In the genomic region with DNA sequence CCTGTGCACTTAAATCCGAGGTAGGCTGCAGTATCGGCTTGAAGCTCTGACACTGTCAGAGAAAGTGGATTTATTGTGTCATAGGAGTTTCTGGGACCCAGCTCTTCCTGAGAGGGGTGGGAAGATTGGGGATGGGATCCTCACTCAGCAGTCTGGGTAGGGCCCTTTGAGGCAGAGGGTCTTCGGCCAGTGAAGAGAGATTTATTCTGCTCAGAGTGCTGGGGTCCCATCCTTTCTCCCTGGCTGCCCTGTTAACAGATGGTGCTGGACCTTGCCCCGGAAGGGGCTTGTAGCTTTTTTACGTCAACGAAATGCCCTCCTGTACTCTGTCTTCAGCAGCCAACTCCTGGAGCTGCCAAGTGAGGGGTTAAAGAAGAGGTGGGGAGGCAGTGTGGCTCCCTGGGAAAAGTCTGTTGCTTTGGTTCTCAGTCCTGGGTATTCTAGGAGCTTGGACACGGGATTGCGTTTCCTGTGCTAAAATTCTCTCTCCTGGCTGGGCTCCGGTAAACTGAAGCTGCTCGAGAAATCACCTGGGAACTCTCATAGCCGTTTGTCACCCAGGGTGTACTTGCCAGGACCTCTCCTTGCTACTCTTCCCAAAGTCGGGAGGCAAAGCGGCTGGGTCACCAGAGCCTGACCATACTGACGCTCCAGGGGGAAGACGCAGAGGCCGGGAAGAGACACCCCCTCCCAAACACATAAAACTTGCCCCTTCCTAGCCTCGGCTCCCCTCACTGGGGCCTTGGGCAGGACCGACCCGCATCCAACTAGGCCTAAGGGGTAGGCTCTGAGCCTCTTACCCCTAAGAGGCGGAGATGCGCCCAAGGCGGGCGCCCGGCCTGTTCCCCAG, we compare ENCODE assay signal across 8 cellular contexts. TPM values are rescaled to one million over a fixed set of nuclear protein-coding genes. Genes with fewer than 3 reads are reported as not detected.
DNase-seq lines count a peak whose midpoint lies in the region; ATAC-seq and TF ChIP-seq lines count a peak whose summit lies in the region.

No MANE protein-coding gene starts in this region.

- H3K9ac ChIP-seq in BLaER1 (peak overlapping the region; percentile 96), parathyroid adenoma (peak overlapping the region; percentile 37)

- peak overlapping the region; percentile 97 for H3K4me3 Mint-ChIP-seq in GM23338
- H3K4me3 Mint-ChIP-seq in activated CD4-positive, alpha-beta memory T cell treated with anti-CD3 and anti-CD28 coated beads for 36 hours, result peak overlapping the region; percentile 95

- H3K27ac ChIP-seq in BLaER1 (peak overlapping the region; percentile 96), GM23338 (ENCODE audit: low read depth) (peak overlapping the region; percentile 92), gastroesophageal sphincter (peak overlapping the region; percentile 93 to 99 (median 98)), parathyroid adenoma (peak overlapping the region; percentile 98)

- peaks cover 7% of the 10 kb centered on the region; the same call in 1 of the 2 replicates for H3F3A ChIP-seq in GM23338 (replicated peaks; ENCODE audit: low read depth)

- DNase-seq in GM23338 (ENCODE audit: low spot score) (peak; percentile 29), DMS 273 treated with DMSO at 0.1 percent for 48 hours (lab: John Stamatoyannopoulos, UW) (no peak)
- DNase-seq in activated CD4-positive, alpha-beta memory T cell treated with anti-CD3 and anti-CD28 coated beads for 36 hours, result no peak
- DNase-seq in stimulated activated CD4-positive, alpha-beta T cell treated with anti-CD3 and anti-CD28 coated beads, Interleukin-1b, Interleukin-23, amount 100 ng/mL, for 48 hours, result no peak

- WGBS in gastroesophageal sphincter (ENCODE audit: low coverage in 1 of 2), 2 donors, result 5 to 20% methylated on average over 2 to 7 of the region's 24 CpGs

- intact Hi-C loops in activated CD4-positive, alpha-beta memory T cell treated with anti-CD3 and anti-CD28 coated beads for 36 hours (cut with micrococcal nuclease), result no loop called here

- H4K20me1 ChIP-seq in BLaER1 (no peaks in the 10 kb centered on the region), GM23338 (replicated peaks; ENCODE audit: insufficient read depth) (0 out of 2 replicates have a peak, but pooled peaks cover 4% of the 10 kb centered on the region)

- H3K79me2 ChIP-seq in GM23338 (replicated peaks; ENCODE audit: insufficient read depth) (peaks cover 7% of the 10 kb centered on the region; the same call in 1 of the 2 replicates), parathyroid adenoma (peaks cover 8% of the 10 kb centered on the region)

- peaks cover 23% of the 10 kb centered on the region for H3K4me1 Mint-ChIP-seq in GM23338
- peaks cover 31% of the 10 kb centered on the region for H3K4me1 Mint-ChIP-seq in activated CD4-positive, alpha-beta memory T cell treated with anti-CD3 and anti-CD28 coated beads for 36 hours (ENCODE audit: low read depth)

- TF ChIP-seq EP300 in gastroesophageal sphincter (IDR thresholded peaks at IDR 0.05), result no peak

- CTCF ChIA-PET in activated CD4-positive, alpha-beta memory T cell treated with anti-CD3 and anti-CD28 coated beads for 36 hours (lab: Charles Lee), result interaction anchor here (1.1 to 3.1 kb wide), 2 partner anchors 12 to 132 kb away, joined by 3 to 31 read pairs; a partner anchor contains a TSS

- H3K9me3 ChIP-seq in BLaER1, result no peaks in the 10 kb centered on the region
- H3K9me3 ChIP-seq in gastroesophageal sphincter, result no peaks in the 10 kb centered on the region
- H3K9me3 ChIP-seq in parathyroid adenoma (ENCODE audit: control insufficient read depth, low read length), result no peaks in the 10 kb centered on the region

- POLR2A ChIA-PET in activated CD4-positive, alpha-beta memory T cell treated with anti-CD3 and anti-CD28 coated beads for 36 hours (lab: Charles Lee), result interaction anchor here (0.7 to 3.1 kb wide), 6 partner anchors 8 to 190 kb away, joined by 3 to 52 read pairs (median 6); a partner anchor contains a TSS

- H3K27me3 ChIP-seq in BLaER1 (peaks cover 14% of the 10 kb centered on the region; the same call in 1 of the 2 replicates), GM23338 (ENCODE audit: insufficient read depth) (peaks cover 3% of the 10 kb centered on the region; the same call in 1 of the 2 replicates), gastroesophageal sphincter (no peaks in the 10 kb centered on the region), parathyroid adenoma (ENCODE audit: control insufficient read depth, insufficient read depth, low read length) (no peaks in the 10 kb centered on the region)

- H3K36me3 ChIP-seq in BLaER1, result peaks cover 24% of the 10 kb centered on the region
- no peaks in the 10 kb centered on the region for H3K36me3 ChIP-seq in GM23338 (ENCODE audit: insufficient read depth)
- peaks cover 0 to 49% of the 10 kb centered on the region in 2 donors for H3K36me3 ChIP-seq in gastroesophageal sphincter
- H3K36me3 ChIP-seq in parathyroid adenoma (ENCODE audit: control insufficient read depth, insufficient read depth, low read length), result no peaks in the 10 kb centered on the region

- peaks cover 9% of the 10 kb centered on the region for H3K27me3 Mint-ChIP-seq in GM23338 (ENCODE audit: insufficient read depth, low read depth, poor library complexity)
- no peaks in the 10 kb centered on the region for H3K27me3 Mint-ChIP-seq in activated CD4-positive, alpha-beta memory T cell treated with anti-CD3 and anti-CD28 coated beads for 36 hours

- ATAC-seq in GM23338 (peak; percentile 41), gastroesophageal sphincter (peak; percentile 6), GM18868 (IDR thresholded peaks at IDR 0.05; ENCODE audit: unreplicated experiment) (no peak)

- TF ChIP-seq POLR2A in gastroesophageal sphincter (IDR thresholded peaks at IDR 0.05), result no peak

- TF ChIP-seq CTCF in GM23338 (conservative IDR thresholded peaks at IDR 0.05; ENCODE audit: low read depth in 2 of 2) (no peak), gastroesophageal sphincter (IDR thresholded peaks at IDR 0.05) (no peak), parathyroid adenoma (IDR thresholded peaks at IDR 0.05) (no peak)

- H3K9me2 ChIP-seq in GM23338 (ENCODE audit: insufficient read depth), result no peaks in the 10 kb centered on the region

- no peaks in the 10 kb centered on the region; the same call in 2 of the 3 replicates for H3K9me3 Mint-ChIP-seq in GM23338
- no peaks in the 10 kb centered on the region for H3K9me3 Mint-ChIP-seq in activated CD4-positive, alpha-beta memory T cell treated with anti-CD3 and anti-CD28 coated beads for 36 hours

- peaks cover 13% of the 10 kb centered on the region for H3K36me3 Mint-ChIP-seq in GM23338 (ENCODE audit: low read depth)
- peaks cover 6% of the 10 kb centered on the region for H3K36me3 Mint-ChIP-seq in activated CD4-positive, alpha-beta memory T cell treated with anti-CD3 and anti-CD28 coated beads for 36 hours

- H3K4me2 ChIP-seq in BLaER1 (peak overlapping the region; percentile 92), GM23338 (peak overlapping the region; percentile 87), parathyroid adenoma (ENCODE audit: low read length) (peak overlapping the region; percentile 73)

- peak overlapping the region; percentile 98 for H3K27ac Mint-ChIP-seq in GM23338
- H3K27ac Mint-ChIP-seq in activated CD4-positive, alpha-beta memory T cell treated with anti-CD3 and anti-CD28 coated beads for 36 hours, result peak overlapping the region; percentile 95

- H3K4me3 ChIP-seq in BLaER1 (peak overlapping the region; percentile 70), GM23338 (peak overlapping the region; percentile 68), gastroesophageal sphincter (peak overlapping the region; percentile 36 to 70), parathyroid adenoma (ENCODE audit: low read depth, low read length) (peak overlapping the region; percentile 90)

- H2AFZ ChIP-seq in GM23338 (peak overlapping the region; percentile 88), parathyroid adenoma (peak overlapping the region; percentile 98)

- H3K4me1 ChIP-seq in BLaER1 (peaks cover 74% of the 10 kb centered on the region), GM23338 (ENCODE audit: insufficient read depth) (peaks cover 9% of the 10 kb centered on the region; the same call in 1 of the 2 replicates), gastroesophageal sphincter (peaks cover 5 to 74% (median 22%) of the 10 kb centered on the region in 3 donors), parathyroid adenoma (no peaks in the 10 kb centered on the region)

RNA-seq across cellular contexts. Expression of a gene that starts 0.8 kb away (rescaled TPM):
- 4.9 and 5.2 TPM in 2 replicates for total RNA-seq in GM23338 (2014; rRNA removed; shearing (Covaris generic))
- polyA plus RNA-seq in GM23338 (2016; fragmentation: Nextera tagmentation; extraction: Ambion mirVana), result 95.1 and 97.9 TPM in 2 replicates
- total RNA-seq in activated CD4-positive, alpha-beta memory T cell treated with anti-CD3 and anti-CD28 coated beads for 36 hours, result 10 to 100 TPM; 59.5 to 59.9 TPM
- 10 to 100 TPM in 3 of 4 donors, 1 to 10 TPM in 1; 8.6 to 22.4 (median 19.4) TPM for total RNA-seq in gastroesophageal sphincter

RNA-seq across cellular contexts. Expression of a gene that starts 4.6 kb away (rescaled TPM):
- total RNA-seq in GM23338 (2014; rRNA removed; shearing (Covaris generic)), result 5.9 and 7.6 TPM in 2 replicates
- polyA plus RNA-seq in GM23338 (2016; fragmentation: Nextera tagmentation; extraction: Ambion mirVana), result 3.8 and 4.5 TPM in 2 replicates
- total RNA-seq in activated CD4-positive, alpha-beta memory T cell treated with anti-CD3 and anti-CD28 coated beads for 36 hours, result 1 to 10 TPM; 2.7 to 2.8 TPM
- 10 to 100 TPM; 19.1 to 32.1 (median 21.1) TPM for total RNA-seq in gastroesophageal sphincter

RNA-seq across cellular contexts. Expression of a gene that starts 8.1 kb away (rescaled TPM):
- 17.8 and 21.4 TPM in 2 replicates for total RNA-seq in GM23338 (2014; rRNA removed; shearing (Covaris generic))
- 6.3 and 6.6 TPM in 2 replicates for polyA plus RNA-seq in GM23338 (2016; fragmentation: Nextera tagmentation; extraction: Ambion mirVana)
- total RNA-seq in activated CD4-positive, alpha-beta memory T cell treated with anti-CD3 and anti-CD28 coated beads for 36 hours, result 10 to 100 TPM; 28.9 to 30.5 TPM
- total RNA-seq in gastroesophageal sphincter, result 10 to 100 TPM; 21.9 to 35.0 (median 33.0) TPM

RNA-seq across cellular contexts. Expression of a gene that starts 11.9 kb away (rescaled TPM):
- total RNA-seq in GM23338 (2014; rRNA removed; shearing (Covaris generic)), result 69.8 and 98.4 TPM in 2 replicates
- polyA plus RNA-seq in GM23338 (2016; fragmentation: Nextera tagmentation; extraction: Ambion mirVana), result 428 and 433 TPM in 2 replicates
- total RNA-seq in activated CD4-positive, alpha-beta memory T cell treated with anti-CD3 and anti-CD28 coated beads for 36 hours, result 100 to 1,000 TPM; 124 to 129 TPM
- total RNA-seq in gastroesophageal sphincter, result 100 to 1,000 TPM in 1 of 4 donors, 10 to 100 TPM in 3; 59.8 to 102 (median 89.9) TPM

RNA-seq across cellular contexts. Expression of a gene that starts 51.9 kb away (rescaled TPM):
- 0.27 and 1.3 TPM in 2 replicates for total RNA-seq in GM23338 (2014; rRNA removed; shearing (Covaris generic))
- 0.56 and 1.2 TPM in 2 replicates for polyA plus RNA-seq in GM23338 (2016; fragmentation: Nextera tagmentation; extraction: Ambion mirVana)
- 1 to 10 TPM; 1.5 to 1.9 TPM for total RNA-seq in activated CD4-positive, alpha-beta memory T cell treated with anti-CD3 and anti-CD28 coated beads for 36 hours
- 1 to 10 TPM in 1 of 4 donors, under 1 TPM in 2, not detected in 1; 0.23 to 2.3 (median 0.40) TPM for total RNA-seq in gastroesophageal sphincter
